In the genomic region with DNA sequence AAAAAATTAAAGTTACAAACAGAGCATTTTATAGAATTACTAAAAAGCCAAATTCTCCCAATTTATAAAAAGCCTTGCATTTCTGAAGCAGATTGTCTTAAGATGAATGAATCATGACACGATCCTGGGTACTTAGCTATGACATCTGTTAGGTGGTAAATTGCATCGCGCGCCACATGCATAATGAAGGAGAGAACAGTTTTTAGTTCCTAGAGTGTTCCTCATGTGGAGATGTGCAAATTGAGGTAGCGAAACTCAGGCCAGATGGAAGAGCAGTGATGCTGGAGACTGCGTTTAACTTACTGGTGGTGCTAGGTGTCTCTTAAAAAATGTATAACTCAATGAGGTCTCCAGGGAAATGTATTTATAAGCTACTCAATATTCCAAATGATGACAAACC, we compare ENCODE assay signal across 16 cellular contexts.
DNase-seq lines count a peak whose midpoint lies in the region; ATAC-seq and TF ChIP-seq lines count a peak whose summit lies in the region.
"Had no signal": no experiment of that assay in that cellular context is flagged by ENCODE, and none has a peak within 500 bp of the region (broad histone marks: within the 10 kb centered on the region; RNA-seq: fewer than 3 reads in every experiment).

No MANE protein-coding gene starts in this region.

- peak overlapping the region; percentile 28 for H3K4me3 Mint-ChIP-seq in glutamatergic neuron (ENCODE audit: unreplicated experiment)
- H3K4me3 Mint-ChIP-seq: CD4-positive, CD25-positive, alpha-beta regulatory T cell; T-helper 17 cell had no signal

- H3K27me3 Mint-ChIP-seq in glutamatergic neuron (ENCODE audit: unreplicated experiment): peaks cover 3% of the 10 kb centered on the region
- H3K27me3 Mint-ChIP-seq: CD4-positive, CD25-positive, alpha-beta regulatory T cell; T-helper 17 cell had no signal

- peak overlapping the region; percentile 88 for H3K27ac Mint-ChIP-seq in glutamatergic neuron (ENCODE audit: unreplicated experiment)
- H3K27ac Mint-ChIP-seq: CD4-positive, CD25-positive, alpha-beta regulatory T cell; T-helper 17 cell had no signal

- no peaks in the 10 kb centered on the region for H3K36me3 Mint-ChIP-seq in glutamatergic neuron (ENCODE audit: unreplicated experiment)
- H3K36me3 Mint-ChIP-seq: CD4-positive, CD25-positive, alpha-beta regulatory T cell had no signal

- H3K9me3 Mint-ChIP-seq in glutamatergic neuron (ENCODE audit: unreplicated experiment): peaks cover 4% of the 10 kb centered on the region

- H3K4me1 Mint-ChIP-seq in glutamatergic neuron (ENCODE audit: low read depth, unreplicated experiment): peaks cover 48% of the 10 kb centered on the region
- H3K4me1 Mint-ChIP-seq: CD4-positive, CD25-positive, alpha-beta regulatory T cell; T-helper 17 cell had no signal

- DNase-seq in MV-4-11 (lab: John Stamatoyannopoulos, UW) (peak; percentile 12), NCI-H446 treated with DMSO at 0.1 percent for 48 hours (lab: John Stamatoyannopoulos, UW) (peak; percentile 79), glutamatergic neuron (peak; percentile 22), retina (peak; percentile 24), GM20000 (ENCODE audit: low spot score) (no peak)
- DNase-seq in stimulated activated CD4-positive, alpha-beta T cell treated with anti-CD3 and anti-CD28 coated beads, Interleukin-2, amount 100 ng/mL, for 24 hours: no peak
- DNase-seq: BE2C; CD4-positive, CD25-positive, alpha-beta regulatory T cell; COR-L47; DMS53; NCI-H1417 treated with DMSO at 0.1 percent for 48 hours; NCI-H187 treated with DMSO at 0.1 percent for 48 hours; NCI-H510A treated with DMSO at 0.1 percent for 48 hours; Peyer's patch; T-helper 17 cell had no signal

- ATAC-seq in GM19324 (IDR thresholded peaks at IDR 0.05; ENCODE audit: low FRiP score, unreplicated experiment): no peak
- ATAC-seq: T-helper 17 cell had no signal

- TF ChIP-seq CTCF in glutamatergic neuron (IDR thresholded peaks at IDR 0.05; ENCODE audit: partially characterized antibody, unreplicated experiment) (no peak), GM20000 (IDR thresholded peaks at IDR 0.05; ENCODE audit: extremely low read depth, missing control alignments) (no peak)

Comparison
In these comparisons a context has a peak if more than half of its experiments do, and no peak if none do; other contexts are left out.
1. DNase-seq: peak in MV-4-11 (single experiment), NCI-H446 treated with DMSO at 0.1 percent for 48 hours (single experiment), glutamatergic neuron (single experiment) and retina (single experiment); none in stimulated activated CD4-positive, alpha-beta T cell treated with anti-CD3 and anti-CD28 coated beads, Interleukin-2, amount 100 ng/mL, for 24 hours (0 of 2) and GM20000 (single experiment).